18 cellular contexts compared by ENCODE assay signal in the genomic region with DNA sequence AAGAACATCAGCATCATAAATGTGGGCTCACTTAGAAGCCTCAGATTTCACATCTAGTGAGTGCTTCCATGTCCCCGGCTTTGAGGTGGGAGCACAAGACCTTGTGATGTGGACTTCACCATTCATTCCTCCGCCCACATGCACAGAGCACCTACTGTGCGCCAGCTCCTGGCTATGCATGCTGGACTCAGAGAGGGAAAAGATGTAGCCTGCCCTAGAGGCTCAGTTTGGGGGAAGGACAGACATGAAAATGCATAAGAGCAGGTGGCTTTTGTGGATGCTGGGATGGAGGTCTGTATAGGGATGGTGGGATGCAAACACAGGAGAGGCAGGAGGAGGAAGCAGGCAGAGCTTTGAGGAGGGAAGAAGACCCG.
"Had no signal": no experiment of that assay in that cellular context is flagged by ENCODE, and none has a peak within 500 bp of the region (broad histone marks: within the 10 kb centered on the region; RNA-seq: fewer than 3 reads in every experiment).

No MANE protein-coding gene starts in this region.

- H3K27me3 ChIP-seq: uterus had no signal

- DNase-seq: cortex of kidney; effector memory CD8-positive, alpha-beta T cell; gastrocnemius medialis; heart right ventricle; hypothalamus; left ventricle myocardium inferior; lower lobe of right lung; naive B cell; small intestine; stimulated activated CD4-positive, alpha-beta T cell treated with anti-CD3 and anti-CD28 coated beads, Interleukin-12 subunit alpha, Interleukin-12 subunit beta, amount 100 ng/mL, for 4 hours; stimulated activated naive CD4-positive, alpha-beta T cell; substantia nigra; transverse colon; uterus had no signal

- H3K27ac ChIP-seq: epithelial cell of prostate, esophagus muscularis mucosa, gastrocnemius medialis, heart right ventricle, left ventricle myocardium inferior, lower lobe of right lung, stomach, thoracic aorta, transverse colon, uterus had no signal

- ATAC-seq: effector memory CD8-positive, alpha-beta T cell; gastrocnemius medialis; heart right ventricle; lower lobe of right lung had no signal

- H3K4me3 ChIP-seq: esophagus muscularis mucosa, gastrocnemius medialis, heart right ventricle, left ventricle myocardium inferior, lower lobe of right lung, stomach, thoracic aorta, transverse colon, uterus had no signal

- H3K4me1 ChIP-seq: esophagus muscularis mucosa, gastrocnemius medialis, heart right ventricle, left ventricle myocardium inferior, lower lobe of right lung, stomach, transverse colon, uterus had no signal

- H3K36me3 ChIP-seq: esophagus muscularis mucosa, gastrocnemius medialis, heart right ventricle, left ventricle myocardium inferior, lower lobe of right lung, stomach, thoracic aorta, transverse colon, uterus had no signal

- H3K9me3 ChIP-seq: esophagus muscularis mucosa, gastrocnemius medialis, heart right ventricle, left ventricle myocardium inferior, lower lobe of right lung, stomach, thoracic aorta, transverse colon, uterus had no signal
